Comparison of ENCODE assay signal across 1 cellular context in genomic region chr17:48860034-48860433, GRCh38.
TF ChIP-seq lines count a peak whose summit lies in the region.

No MANE protein-coding gene starts in this region.

TF ChIP-seq in HCT116, 20 proteins besides CTCF, POLR2A, EP300 and RAD21 (continued from another document):
- TF ChIP-seq, protein P1, sequence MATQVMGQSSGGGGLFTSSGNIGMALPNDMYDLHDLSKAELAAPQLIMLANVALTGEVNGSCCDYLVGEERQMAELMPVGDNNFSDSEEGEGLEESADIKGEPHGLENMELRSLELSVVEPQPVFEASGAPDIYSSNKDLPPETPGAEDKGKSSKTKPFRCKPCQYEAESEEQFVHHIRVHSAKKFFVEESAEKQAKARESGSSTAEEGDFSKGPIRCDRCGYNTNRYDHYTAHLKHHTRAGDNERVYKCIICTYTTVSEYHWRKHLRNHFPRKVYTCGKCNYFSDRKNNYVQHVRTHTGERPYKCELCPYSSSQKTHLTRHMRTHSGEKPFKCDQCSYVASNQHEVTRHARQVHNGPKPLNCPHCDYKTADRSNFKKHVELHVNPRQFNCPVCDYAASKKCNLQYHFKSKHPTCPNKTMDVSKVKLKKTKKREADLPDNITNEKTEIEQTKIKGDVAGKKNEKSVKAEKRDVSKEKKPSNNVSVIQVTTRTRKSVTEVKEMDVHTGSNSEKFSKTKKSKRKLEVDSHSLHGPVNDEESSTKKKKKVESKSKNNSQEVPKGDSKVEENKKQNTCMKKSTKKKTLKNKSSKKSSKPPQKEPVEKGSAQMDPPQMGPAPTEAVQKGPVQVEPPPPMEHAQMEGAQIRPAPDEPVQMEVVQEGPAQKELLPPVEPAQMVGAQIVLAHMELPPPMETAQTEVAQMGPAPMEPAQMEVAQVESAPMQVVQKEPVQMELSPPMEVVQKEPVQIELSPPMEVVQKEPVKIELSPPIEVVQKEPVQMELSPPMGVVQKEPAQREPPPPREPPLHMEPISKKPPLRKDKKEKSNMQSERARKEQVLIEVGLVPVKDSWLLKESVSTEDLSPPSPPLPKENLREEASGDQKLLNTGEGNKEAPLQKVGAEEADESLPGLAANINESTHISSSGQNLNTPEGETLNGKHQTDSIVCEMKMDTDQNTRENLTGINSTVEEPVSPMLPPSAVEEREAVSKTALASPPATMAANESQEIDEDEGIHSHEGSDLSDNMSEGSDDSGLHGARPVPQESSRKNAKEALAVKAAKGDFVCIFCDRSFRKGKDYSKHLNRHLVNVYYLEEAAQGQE (IDR thresholded peaks at IDR 0.05; ENCODE audit: low read depth) = no peak
- TF ChIP-seq ZNF274 (IDR thresholded peaks at IDR 0.05; ENCODE audit: low read depth, low read length) = no peak
- TF ChIP-seq, protein P2, sequence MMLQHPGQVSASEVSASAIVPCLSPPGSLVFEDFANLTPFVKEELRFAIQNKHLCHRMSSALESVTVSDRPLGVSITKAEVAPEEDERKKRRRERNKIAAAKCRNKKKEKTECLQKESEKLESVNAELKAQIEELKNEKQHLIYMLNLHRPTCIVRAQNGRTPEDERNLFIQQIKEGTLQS (IDR thresholded peaks at IDR 0.05) = no peak
- no peak for TF ChIP-seq POLR2AphosphoS5 (IDR thresholded peaks at IDR 0.05; ENCODE audit: low read depth, low read length)
- no peak for TF ChIP-seq MAX (IDR thresholded peaks at IDR 0.05)
- TF ChIP-seq CBX3 (IDR thresholded peaks at IDR 0.05; ENCODE audit: low read depth) = no peak
- no peak for TF ChIP-seq EZH2 (IDR thresholded peaks at IDR 0.05)
- TF ChIP-seq CEBPB (IDR thresholded peaks at IDR 0.05; ENCODE audit: low read depth) = no peak
- no peak for TF ChIP-seq EGR1 (IDR thresholded peaks at IDR 0.05; ENCODE audit: low read depth)
- no peak for TF ChIP-seq ZBTB33 (IDR thresholded peaks at IDR 0.05; ENCODE audit: extremely low read depth, insufficient replicate concordance, low read length)
- no peak for TF ChIP-seq ZFX (IDR thresholded peaks at IDR 0.05)
